8 cellular contexts compared by ENCODE assay signal in genomic region chr21:37430184-37430821, GRCh38.
A peak's percentile ranks its signal among the peaks of the same experiment; 100 is the strongest.
DNase-seq lines count a peak whose midpoint lies in the region; ATAC-seq, FAIRE-seq and TF ChIP-seq lines count a peak whose summit lies in the region.

No MANE protein-coding gene starts in this region.

- in situ Hi-C loops in GM13977 (cut with MboI; ENCODE audit: low pct_unique_long_range_greater_than_20kb, low sequenced_read_pairs, unreplicated experiment): no loop called here

- no peaks in the 10 kb centered on the region for H3K27me3 Mint-ChIP-seq in astrocyte (ENCODE audit: low read depth, unreplicated experiment)

- H3K9me3 Mint-ChIP-seq in astrocyte (ENCODE audit: unreplicated experiment): peaks cover 1% of the 10 kb centered on the region

- ATAC-seq in Right ventricle myocardium inferior: peak; percentile 47
- peak; percentile 94 for ATAC-seq in left lobe of liver
- ATAC-seq in HG03469 (IDR thresholded peaks at IDR 0.05; ENCODE audit: unreplicated experiment): no peak

- peaks cover 0 to 47% of the 10 kb centered on the region in 2 donors for H3K4me1 ChIP-seq in right atrium auricular region
- peaks cover 8% of the 10 kb centered on the region for H3K4me1 ChIP-seq in astrocyte (ENCODE audit: insufficient read depth, low read length)
- H3K4me1 ChIP-seq in suprapubic skin: peaks cover 23% of the 10 kb centered on the region

- no peak for FAIRE-seq in astrocyte (lab: Jason Lieb, UNC)

- no peak overlapping the region for H3K4me2 ChIP-seq in astrocyte (ENCODE audit: low read length)

- H3K4me3 Mint-ChIP-seq in astrocyte (ENCODE audit: unreplicated experiment): no peak overlapping the region

- peak overlapping the region; percentile 12 for H3K27ac Mint-ChIP-seq in astrocyte (ENCODE audit: unreplicated experiment)

- TF ChIP-seq POLR2A in suprapubic skin (IDR thresholded peaks at IDR 0.05): no peak

- 55% methylated on average over 6 of the region's 6 CpGs for WGBS in suprapubic skin

- peaks cover 89% of the 10 kb centered on the region for H3K79me2 ChIP-seq in astrocyte (ENCODE audit: insufficient read depth, low read length)

- no peak overlapping the region for H3K9ac ChIP-seq in astrocyte (ENCODE audit: low read length)

- H3K4me3 ChIP-seq in right atrium auricular region (no peak overlapping the region), astrocyte (ENCODE audit: insufficient read depth, low read depth, low read length) (no peak overlapping the region), suprapubic skin (no peak overlapping the region)

- no peak overlapping the region for H2AFZ ChIP-seq in astrocyte (ENCODE audit: low read depth, low read length)

- H3K27ac ChIP-seq in right atrium auricular region (peak overlapping the region in 1 of 2 donors; percentile 44), astrocyte (ENCODE audit: low read depth, low read length) (no peak overlapping the region), suprapubic skin (peak overlapping the region; percentile 30)

- peaks cover 43% of the 10 kb centered on the region for H4K20me1 ChIP-seq in astrocyte (ENCODE audit: insufficient read depth, low read length)

- H3K9me3 ChIP-seq in right atrium auricular region: no peaks in the 10 kb centered on the region
- no peaks in the 10 kb centered on the region for H3K9me3 ChIP-seq in astrocyte (ENCODE audit: insufficient read depth, low read depth, low read length)
- no peaks in the 10 kb centered on the region for H3K9me3 ChIP-seq in suprapubic skin

- peaks cover 22% of the 10 kb centered on the region for H3K4me1 Mint-ChIP-seq in astrocyte (ENCODE audit: low read depth, unreplicated experiment)

- intact Hi-C loops in Right ventricle myocardium inferior (cut with DNase I): no loop called here

- peaks cover 17% of the 10 kb centered on the region for H3K36me3 Mint-ChIP-seq in astrocyte (ENCODE audit: low read depth, unreplicated experiment)

- H3K36me3 ChIP-seq in right atrium auricular region (no peaks in the 10 kb centered on the region), astrocyte (ENCODE audit: insufficient read depth, low read length) (no peaks in the 10 kb centered on the region), suprapubic skin (peaks cover 7% of the 10 kb centered on the region)

- TF ChIP-seq CTCF in right atrium auricular region (IDR thresholded peaks at IDR 0.05) (no peak), astrocyte (IDR thresholded peaks at IDR 0.05; ENCODE audit: insufficient read depth, low read depth, low read length) (no peak), suprapubic skin (IDR thresholded peaks at IDR 0.05) (no peak), GM13977 (IDR thresholded peaks at IDR 0.05; ENCODE audit: extremely low read depth, insufficient read depth, missing control alignments) (no peak)

- H3K27me3 ChIP-seq in right atrium auricular region (no peaks in the 10 kb centered on the region), astrocyte (ENCODE audit: insufficient read depth, low read length) (no peaks in the 10 kb centered on the region), suprapubic skin (no peaks in the 10 kb centered on the region)

- no peak for TF ChIP-seq EP300 in suprapubic skin (IDR thresholded peaks at IDR 0.05)

- DNase-seq in Right ventricle myocardium inferior (ENCODE audit: missing footprints): no peak
- no peak for DNase-seq in right atrium auricular region (ENCODE audit: low spot score)
- DNase-seq in astrocyte (ENCODE audit: low read depth): no peak
- peak; percentile 85 for DNase-seq in left lobe of liver (ENCODE audit: low spot score)
- DNase-seq in suprapubic skin (ENCODE audit: low spot score in 2 of 2): no peak
- no peak for DNase-seq in GM13977 (ENCODE audit: low spot score)
- no peak for DNase-seq in NCI-H1436 (lab: John Stamatoyannopoulos, UW)
